ENCODE assay signal across 9 cellular contexts in the genomic region with DNA sequence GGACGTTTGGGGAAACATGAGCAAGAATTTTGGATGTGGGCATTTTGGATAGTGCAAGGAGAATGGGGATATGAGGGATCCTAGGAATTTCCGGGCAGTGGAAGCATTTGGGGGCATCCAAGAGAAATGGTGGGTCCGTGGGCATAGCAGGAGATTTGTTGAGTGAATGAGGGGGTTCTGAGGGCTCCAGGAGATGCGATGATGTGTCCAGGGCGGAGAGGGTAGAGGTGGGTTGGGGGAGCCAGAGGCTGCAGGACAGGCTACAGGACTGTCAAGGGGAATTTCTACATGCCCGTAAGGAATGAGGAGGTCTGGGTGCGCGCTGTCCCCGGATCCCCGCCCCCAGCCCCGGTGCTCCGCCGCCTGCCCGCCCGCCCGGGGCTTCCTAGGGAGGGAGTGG. TPM values are rescaled to one million over a fixed set of nuclear protein-coding genes. Genes with fewer than 3 reads are reported as not detected.
DNase-seq lines count a peak whose midpoint lies in the region; ATAC-seq lines count a peak whose summit lies in the region.
"Had no signal": no experiment of that assay in that cellular context is flagged by ENCODE, and none has a peak within 500 bp of the region (broad histone marks: within the 10 kb centered on the region; RNA-seq: fewer than 3 reads in every experiment).

No MANE protein-coding gene starts in this region.

- intact Hi-C loops in naive thymus-derived CD4-positive, alpha-beta T cell (cut with micrococcal nuclease) = loop anchor here (1.0 kb wide), 1 partner anchor 8 kb away; a partner anchor contains a TSS

- CTCF ChIA-PET in naive thymus-derived CD4-positive, alpha-beta T cell (lab: Charles Lee) = no interaction called here

- H3K4me3 ChIP-seq in naive thymus-derived CD4-positive, alpha-beta T cell (ENCODE audit: low read length) = peak overlapping the region; percentile 24

- no peaks in the 10 kb centered on the region for H3K9me3 ChIP-seq in naive thymus-derived CD4-positive, alpha-beta T cell (ENCODE audit: control insufficient read depth in 2 of 3, low read length in 3 of 3)

- no peaks in the 10 kb centered on the region for H3K27me3 Mint-ChIP-seq in central memory CD8-positive, alpha-beta T cell
- H3K27me3 Mint-ChIP-seq in naive thymus-derived CD4-positive, alpha-beta T cell = peaks cover 0 to 23% (median 0%) of the 10 kb centered on the region in 5 donors

- H3K4me3 Mint-ChIP-seq in central memory CD8-positive, alpha-beta T cell = peak overlapping the region; percentile 90
- H3K4me3 Mint-ChIP-seq in naive thymus-derived CD4-positive, alpha-beta T cell = peak overlapping the region; percentile 83 to 94 (median 90)

- H3K9me3 Mint-ChIP-seq in central memory CD8-positive, alpha-beta T cell = no peaks in the 10 kb centered on the region
- H3K9me3 Mint-ChIP-seq in naive thymus-derived CD4-positive, alpha-beta T cell = peaks cover 0 to 2% (median 0%) of the 10 kb centered on the region in 11 donors

- peaks cover 0 to 25% (median 0%) of the 10 kb centered on the region in 3 experiments for H3K36me3 ChIP-seq in naive thymus-derived CD4-positive, alpha-beta T cell (ENCODE audit: control insufficient read depth in 2 of 3, insufficient read depth in 3 of 3, low read length in 3 of 3)

- peak overlapping the region; percentile 65 for H3K27ac ChIP-seq in naive thymus-derived CD4-positive, alpha-beta T cell (ENCODE audit: low read depth, low read length)

- ATAC-seq in GM18861 (IDR thresholded peaks at IDR 0.05; ENCODE audit: unreplicated experiment) (peak; percentile 18), HG03558 (IDR thresholded peaks at IDR 0.05; ENCODE audit: extremely low read depth, unreplicated experiment) (peak; percentile 12), HG02678 (IDR thresholded peaks at IDR 0.05; ENCODE audit: unreplicated experiment) (no peak)
- ATAC-seq in central memory CD8-positive, alpha-beta T cell (replicated peaks; ENCODE audit: extremely low read depth, poor library complexity, severe bottlenecking) = peak; percentile 1
- no peak for ATAC-seq in naive thymus-derived CD4-positive, alpha-beta T cell

- no peaks in the 10 kb centered on the region for H3K27me3 ChIP-seq in naive thymus-derived CD4-positive, alpha-beta T cell (ENCODE audit: control insufficient read depth in 2 of 2, insufficient read depth in 2 of 2, low read length in 2 of 2)

- peak overlapping the region; percentile 81 for H3K27ac Mint-ChIP-seq in central memory CD8-positive, alpha-beta T cell (ENCODE audit: low read depth)
- H3K27ac Mint-ChIP-seq in naive thymus-derived CD4-positive, alpha-beta T cell = peak overlapping the region; percentile 26 to 86 (median 71)

- H3K36me3 Mint-ChIP-seq in central memory CD8-positive, alpha-beta T cell (ENCODE audit: insufficient read depth) = peaks cover 5% of the 10 kb centered on the region
- H3K36me3 Mint-ChIP-seq in naive thymus-derived CD4-positive, alpha-beta T cell = peaks cover 0 to 15% (median 7%) of the 10 kb centered on the region in 5 donors

- peaks cover 7 to 9% of the 10 kb centered on the region in 2 donors for H3K4me1 ChIP-seq in naive thymus-derived CD4-positive, alpha-beta T cell (ENCODE audit: control insufficient read depth in 2 of 2, insufficient read depth in 2 of 2, low read length in 2 of 2)

- POLR2A ChIA-PET in naive thymus-derived CD4-positive, alpha-beta T cell (lab: Charles Lee) = no interaction called here

- no peak for DNase-seq in central memory CD8-positive, alpha-beta T cell (ENCODE audit: low spot score in 2 of 2)
- DNase-seq in naive thymus-derived CD4-positive, alpha-beta T cell = no peak
- DNase-seq in H4 (ENCODE audit: low spot score) (no peak), OCI-M1 (lab: John Stamatoyannopoulos, UW) (no peak), NCI-H187 treated with DMSO at 0.1 percent for 48 hours (lab: John Stamatoyannopoulos, UW) (no peak)

- peaks cover 21% of the 10 kb centered on the region for H3K4me1 Mint-ChIP-seq in central memory CD8-positive, alpha-beta T cell
- peaks cover 10 to 26% (median 22%) of the 10 kb centered on the region in 7 donors for H3K4me1 Mint-ChIP-seq in naive thymus-derived CD4-positive, alpha-beta T cell

RNA-seq across cellular contexts. Expression of a gene that starts 0.4 kb away (rescaled TPM):
- total RNA-seq in naive thymus-derived CD4-positive, alpha-beta T cell = 10 to 100 TPM in 1 of 5 experiments, 1 to 10 TPM in 4; 5.1 to 10.6 (median 5.5) TPM
- polyA plus RNA-seq in naive thymus-derived CD4-positive, alpha-beta T cell = 1 to 10 TPM; 1.9 to 2.4 TPM
- total RNA-seq in H4 (2014; rRNA removed; shearing (Covaris generic)) = 0.66 and 1.1 TPM in 2 replicates

RNA-seq across cellular contexts. Expression of a gene that starts 1.2 kb away (rescaled TPM):
- under 1 TPM in 1 of 5 experiments, not detected in 4; 0.61 TPM for total RNA-seq in naive thymus-derived CD4-positive, alpha-beta T cell
- polyA plus RNA-seq in naive thymus-derived CD4-positive, alpha-beta T cell = not detected
- not detected in 2 replicates for total RNA-seq in H4 (2014; rRNA removed; shearing (Covaris generic))

RNA-seq across cellular contexts. Expression of a gene that starts 8.2 kb away (rescaled TPM):
- 100 to 1,000 TPM; 114 to 193 (median 128) TPM for total RNA-seq in naive thymus-derived CD4-positive, alpha-beta T cell
- polyA plus RNA-seq in naive thymus-derived CD4-positive, alpha-beta T cell = 100 to 1,000 TPM; 391 to 449 TPM
- 222 and 348 TPM in 2 replicates for total RNA-seq in H4 (2014; rRNA removed; shearing (Covaris generic))

RNA-seq across cellular contexts. Expression of a gene that starts 32.1 kb away (rescaled TPM):
- not detected for total RNA-seq in naive thymus-derived CD4-positive, alpha-beta T cell
- polyA plus RNA-seq in naive thymus-derived CD4-positive, alpha-beta T cell = not detected
- total RNA-seq in H4 (2014; rRNA removed; shearing (Covaris generic)) = not detected in 2 replicates
- total RNA-seq: T-helper 1 cell treated with Interleukin-12 subunit alpha and Interleukin-12 subunit beta and Interleukin-4 antibody, amounts not matched to agents 30 ng/mL and 1 ng/mL, for 36 hours had no signal

RNA-seq across cellular contexts. Expression of a gene that starts 43.9 kb away (rescaled TPM):
- 10 to 100 TPM in 3 of 5 experiments, 1 to 10 TPM in 2; 7.4 to 39.9 (median 11.8) TPM for total RNA-seq in naive thymus-derived CD4-positive, alpha-beta T cell
- polyA plus RNA-seq in naive thymus-derived CD4-positive, alpha-beta T cell = 1 to 10 TPM; 2.4 to 6.0 TPM
- 1.6 and 9.2 TPM in 2 replicates for total RNA-seq in H4 (2014; rRNA removed; shearing (Covaris generic))

Comparison
In these comparisons a context has a peak if more than half of its experiments do, and no peak if none do; other contexts are left out.
1. ATAC-seq: peak in GM18861 (single experiment), HG03558 (single experiment) and central memory CD8-positive, alpha-beta T cell (single experiment); none in naive thymus-derived CD4-positive, alpha-beta T cell (single experiment) and HG02678 (single experiment).